Comparison of ENCODE assay signal across 17 cellular contexts in genomic region chr5:56508249-56508648, GRCh38.
DNase-seq lines count a peak whose midpoint lies in the region; FAIRE-seq and TF ChIP-seq lines count a peak whose summit lies in the region.
"Had no signal": no experiment of that assay in that cellular context is flagged by ENCODE, and none has a peak within 500 bp of the region (broad histone marks: within the 10 kb centered on the region; RNA-seq: fewer than 3 reads in every experiment).

No MANE protein-coding gene starts in this region.

- H3K27me3 ChIP-seq in H1 (replicated peaks in 1 of 4; ENCODE audit: control insufficient read depth in 3 of 4, extremely low read depth in 1 of 4, insufficient read depth in 3 of 4, low read length in 3 of 4): no peaks in the 10 kb centered on the region
- H3K27me3 ChIP-seq in adrenal gland: no peaks in the 10 kb centered on the region
- H3K27me3 ChIP-seq: BE2C had no signal

- no peak overlapping the region for H3K4ac ChIP-seq in H1 (replicated peaks; ENCODE audit: insufficient read length, low read depth, low read length)

- WGBS in H1 (ENCODE audit: extremely low coverage in 1 of 2, insufficient coverage in 1 of 2, insufficient read length in 1 of 2, insufficient replicate concordance in 2 of 2, low coverage in 1 of 2, low lambda C conversion rate in 2 of 2, missing lambda C conversion rate in 1 of 2), 2 experiments: 91% methylated on average over 2 of the region's 2 CpGs; no CpG with 5 or more reads in 1 of the 2 experiments
- 74 to 85% (median 80%) methylated on average over 2 of the region's 2 CpGs for WGBS in adrenal gland, 4 donors

- H3K9me3 Mint-ChIP-seq in progenitor cell of endocrine pancreas (ENCODE audit: low read depth): no peaks in the 10 kb centered on the region
- H3K9me3 Mint-ChIP-seq: CD8-positive, alpha-beta memory T cell; GM23338; HFFc6; IgD-negative memory B cell had no signal

- no peaks in the 10 kb centered on the region for H3K36me3 Mint-ChIP-seq in progenitor cell of endocrine pancreas (ENCODE audit: insufficient read depth)
- H3K36me3 Mint-ChIP-seq: CD4-positive, CD25-positive, alpha-beta regulatory T cell had no signal

- no peak overlapping the region for H3K18ac ChIP-seq in H1 (ENCODE audit: extremely low read depth, low read length)

- no peak overlapping the region for H4K5ac ChIP-seq in H1 (ENCODE audit: insufficient read length, low read depth, low read length)

- no peaks in the 10 kb centered on the region for H3K23me2 ChIP-seq in H1 (ENCODE audit: low read depth, low read length)

- H3K14ac ChIP-seq in H1 (ENCODE audit: insufficient read length): no peak overlapping the region

- no peak overlapping the region for H2BK120ac ChIP-seq in H1 (replicated peaks; ENCODE audit: low read depth, low read length)

- H3K79me1 ChIP-seq in H1 (ENCODE audit: low read depth, low read length): no peaks in the 10 kb centered on the region

- POLR2A ChIA-PET in H1 (lab: Charles Lee; ENCODE audit: partially characterized antibody): no interaction called here

- no peak overlapping the region for H3K27ac Mint-ChIP-seq in progenitor cell of endocrine pancreas
- H3K27ac Mint-ChIP-seq: CD4-positive, CD25-positive, alpha-beta regulatory T cell; CD8-positive, alpha-beta memory T cell; GM23338; HFFc6; IgD-negative memory B cell had no signal

- no peak overlapping the region for H4K91ac ChIP-seq in H1 (replicated peaks; ENCODE audit: insufficient read length, low read length)

- no peak overlapping the region for H3K9ac ChIP-seq in H1 (replicated peaks in 1 of 4; ENCODE audit: extremely low read depth in 1 of 4, low read depth in 3 of 4, low read length in 3 of 4)

- H2BK15ac ChIP-seq in H1 (ENCODE audit: low read length): 0 out of 2 replicates have a peak overlapping the region, but pooled peaks have one; percentile 3

- no peak overlapping the region for H3K4me3 ChIP-seq in GM12865 (ENCODE audit: low read depth, low read length)
- no peak overlapping the region for H3K4me3 ChIP-seq in H1 (ENCODE audit: extremely low read depth in 1 of 4, insufficient read depth in 2 of 4, low read depth in 3 of 4, low read length in 4 of 4)
- H3K4me3 ChIP-seq in adrenal gland: no peak overlapping the region
- H3K4me3 ChIP-seq: GM23338 had no signal

- no peaks in the 10 kb centered on the region for H4K20me1 ChIP-seq in H1 (replicated peaks in 1 of 2; ENCODE audit: control insufficient read depth in 1 of 2, insufficient read depth in 2 of 2, low read length in 2 of 2)

- CTCF ChIA-PET in H1 (lab: Charles Lee; ENCODE audit: partially characterized antibody): no interaction called here

- H3K4me3 Mint-ChIP-seq in progenitor cell of endocrine pancreas (ENCODE audit: low read depth): no peak overlapping the region
- H3K4me3 Mint-ChIP-seq: CD4-positive, CD25-positive, alpha-beta regulatory T cell; CD8-positive, alpha-beta memory T cell; GM23338; HFFc6; IgD-negative memory B cell had no signal

- TF ChIP-seq POLR2A in H1 (IDR thresholded peaks at IDR 0.05; ENCODE audit: control extremely low read depth in 1 of 2, low read depth in 2 of 2, low read length in 2 of 2): no peak
- TF ChIP-seq POLR2A in adrenal gland (IDR thresholded peaks at IDR 0.05): no peak

- no peaks in the 10 kb centered on the region for H3K4me1 ChIP-seq in H1 (replicated peaks in 1 of 4; ENCODE audit: control insufficient read depth in 3 of 4, insufficient read depth in 4 of 4, low read length in 3 of 4)
- peaks cover 0 to 9% of the 10 kb centered on the region in 2 donors for H3K4me1 ChIP-seq in adrenal gland (replicated peaks in 1 of 2)
- H3K4me1 ChIP-seq: BE2C had no signal

- no peak for TF ChIP-seq EP300 in H1 (IDR thresholded peaks at IDR 0.05; ENCODE audit: borderline replicate concordance in 1 of 2, low read depth in 2 of 2, low read length in 2 of 2)

- H3K23ac ChIP-seq in H1 (ENCODE audit: insufficient read length): no peak overlapping the region

- intact Hi-C loops in adrenal gland (cut with DNase I): no loop called here

- H3K27ac ChIP-seq in H1 (ENCODE audit: low read depth, low read length): no peak overlapping the region
- H3K27ac ChIP-seq in adrenal gland: no peak overlapping the region
- H3K27ac ChIP-seq: HL-60 had no signal

- H2BK20ac ChIP-seq in H1 (ENCODE audit: low read length): no peak overlapping the region

- no peak overlapping the region for H3K56ac ChIP-seq in H1 (replicated peaks; ENCODE audit: insufficient read length, low read depth, low read length)

- peaks cover 12% of the 10 kb centered on the region for H3K4me1 Mint-ChIP-seq in progenitor cell of endocrine pancreas (ENCODE audit: low read depth)

- H3K79me2 ChIP-seq in H1 (ENCODE audit: control insufficient read depth in 1 of 2, insufficient read depth in 2 of 2, low read length in 2 of 2): no peaks in the 10 kb centered on the region

- H3K27me3 Mint-ChIP-seq in progenitor cell of endocrine pancreas: no peaks in the 10 kb centered on the region
- H3K27me3 Mint-ChIP-seq: CD4-positive, CD25-positive, alpha-beta regulatory T cell; IgD-negative memory B cell had no signal

- no peak overlapping the region for H2AK5ac ChIP-seq in H1 (ENCODE audit: low read depth, low read length)

- TF ChIP-seq CTCF in GM12865 (IDR thresholded peaks at IDR 0.05; ENCODE audit: insufficient read depth, low read depth, low read length, missing control alignments) (no peak), H1 (IDR thresholded peaks at IDR 0.05; ENCODE audit: control extremely low read depth in 1 of 3, insufficient read depth in 1 of 3, low read depth in 1 of 3, low read length in 3 of 3) (no peak), progenitor cell of endocrine pancreas (IDR thresholded peaks at IDR 0.05; ENCODE audit: unreplicated experiment) (no peak), adrenal gland (IDR thresholded peaks at IDR 0.05) (no peak)

- H3K4me2 ChIP-seq in H1 (ENCODE audit: insufficient read depth in 1 of 2, low read depth in 2 of 2, low read length in 2 of 2): no peak overlapping the region
- H3K4me2 ChIP-seq: GM23338 had no signal

- H2BK5ac ChIP-seq in H1 (ENCODE audit: low read depth, low read length): no peak overlapping the region

- DNase-seq in GM12865 (ENCODE audit: low read depth) (peak; percentile 2), NCI-H69 (lab: John Stamatoyannopoulos, UW) (peak; percentile 10), H1 (ENCODE audit: low read depth in 1 of 2, low spot score in 2 of 2) (no peak), progenitor cell of endocrine pancreas (ENCODE audit: low spot score, unreplicated experiment) (no peak), adrenal gland (no peak)
- no peak for DNase-seq in activated CD4-positive, alpha-beta T cell treated with anti-CD3 and anti-CD28 coated beads, Interleukin-2, amount 50 U/mL, for 1 hour
- DNase-seq: ACHN; BE2C; C1 segment of cervical spinal cord; CD4-positive, CD25-positive, alpha-beta regulatory T cell; CD8-positive, alpha-beta memory T cell; H7; HFFc6 had no signal

- H4K8ac ChIP-seq in H1 (ENCODE audit: extremely low read depth, insufficient read depth, low read length): no peak overlapping the region

- no peak for TF ChIP-seq RAD21 in H1 (IDR thresholded peaks at IDR 0.05 in 1 of 2, conservative IDR thresholded peaks at IDR 0.05 in 1 of 2; ENCODE audit: low read depth in 2 of 2, low read length in 2 of 2)

- no peak overlapping the region for H2AFZ ChIP-seq in H1 (ENCODE audit: low read length)
- H2AFZ ChIP-seq: GM23338 had no signal

- H3K36me3 ChIP-seq in H1 (ENCODE audit: control insufficient read depth in 2 of 4, insufficient read depth in 4 of 4, low read length in 3 of 4) (no peaks in the 10 kb centered on the region), adrenal gland (replicated peaks in 1 of 2) (no peaks in the 10 kb centered on the region)
- H3K36me3 ChIP-seq: BE2C had no signal

- H3K9me3 ChIP-seq in H1 (ENCODE audit: insufficient read depth in 2 of 2, low read depth in 1 of 2, low read length in 1 of 2) (0 out of 4 replicates have a peak, but pooled peaks cover 0 to 6% of the 10 kb centered on the region in 2 experiments), adrenal gland (replicated peaks in 1 of 3) (no peaks in the 10 kb centered on the region)
- H3K9me3 ChIP-seq: BE2C had no signal

- FAIRE-seq in H1 (lab: Jason Lieb, UNC): no peak
- FAIRE-seq: G401.6 had no signal

- no peak overlapping the region for H2BK12ac ChIP-seq in H1 (ENCODE audit: low read depth, low read length)

Comparison
In these comparisons a context has a peak if more than half of its experiments do, and no peak if none do; other contexts are left out.
1. DNase-seq: peak in GM12865 (single experiment) and NCI-H69 (single experiment); none in H1 (0 of 2), activated CD4-positive, alpha-beta T cell treated with anti-CD3 and anti-CD28 coated beads, Interleukin-2, amount 50 U/mL, for 1 hour (single experiment), progenitor cell of endocrine pancreas (single experiment) and adrenal gland (0 of 7).